Comparison of ENCODE assay signal across 15 cellular contexts in genomic region chr11:118146554-118146953, GRCh38. TPM values are rescaled to one million over a fixed set of nuclear protein-coding genes. Genes with fewer than 3 reads are reported as not detected.
DNase-seq lines count a peak whose midpoint lies in the region; ATAC-seq and TF ChIP-seq lines count a peak whose summit lies in the region.
"Had no signal": no experiment of that assay in that cellular context is flagged by ENCODE, and none has a peak within 500 bp of the region (broad histone marks: within the 10 kb centered on the region; RNA-seq: fewer than 3 reads in every experiment).

No MANE protein-coding gene starts in this region.

- H3K27ac ChIP-seq in left ventricle myocardium inferior (replicated peaks) (peak overlapping the region; percentile 71), vagina (peak overlapping the region; percentile 67), stomach (peak overlapping the region in 2 of 5 donors; percentile 49 to 54), upper lobe of right lung (no peak overlapping the region)

- TF ChIP-seq CTCF in left ventricle myocardium inferior (IDR thresholded peaks at IDR 0.05; ENCODE audit: borderline replicate concordance), result no peak
- TF ChIP-seq CTCF in activated CD8-positive, alpha-beta T cell treated with anti-CD3 and anti-CD28 coated beads for 36 hours (IDR thresholded peaks at IDR 0.05), result no peak
- TF ChIP-seq CTCF in vagina (IDR thresholded peaks at IDR 0.05), result no peak
- TF ChIP-seq CTCF in stomach (IDR thresholded peaks at IDR 0.05), result no peak
- no peak for TF ChIP-seq CTCF in upper lobe of right lung (IDR thresholded peaks at IDR 0.05)

- H3K27ac Mint-ChIP-seq in activated CD8-positive, alpha-beta T cell treated with anti-CD3 and anti-CD28 coated beads for 36 hours, result no peak overlapping the region
- peak overlapping the region in 1 of 6 donors; percentile 73 for H3K27ac Mint-ChIP-seq in immature natural killer cell

- peaks cover 17% of the 10 kb centered on the region for H3K27me3 ChIP-seq in left ventricle myocardium inferior (ENCODE audit: low read depth)
- H3K27me3 ChIP-seq in vagina, result no peaks in the 10 kb centered on the region
- peaks cover 0 to 63% (median 7%) of the 10 kb centered on the region in 3 donors for H3K27me3 ChIP-seq in stomach
- H3K27me3 ChIP-seq in upper lobe of right lung, result peaks cover 4% of the 10 kb centered on the region

- no peaks in the 10 kb centered on the region for H3K9me3 Mint-ChIP-seq in activated CD8-positive, alpha-beta T cell treated with anti-CD3 and anti-CD28 coated beads for 36 hours
- peaks cover 0 to 2% (median 0%) of the 10 kb centered on the region in 6 donors for H3K9me3 Mint-ChIP-seq in immature natural killer cell

- TF ChIP-seq POLR2A in vagina (IDR thresholded peaks at IDR 0.05) (no peak), stomach (IDR thresholded peaks at IDR 0.05) (no peak)

- DNase-seq in left ventricle myocardium inferior, result no peak
- no peak for DNase-seq in Right ventricle myocardium inferior (ENCODE audit: missing footprints)
- no peak for DNase-seq in activated CD8-positive, alpha-beta T cell treated with anti-CD3 and anti-CD28 coated beads for 36 hours
- DNase-seq in immature natural killer cell, result no peak
- DNase-seq in vagina (ENCODE audit: extremely low spot score in 2 of 2), result no peak
- DNase-seq in stomach, result no peak
- no peak for DNase-seq in upper lobe of right lung
- DNase-seq: EL, midbrain, NCI-H2107 had no signal

- H3K36me3 Mint-ChIP-seq in activated CD8-positive, alpha-beta T cell treated with anti-CD3 and anti-CD28 coated beads for 36 hours (ENCODE audit: low read depth), result no peaks in the 10 kb centered on the region
- no peaks in the 10 kb centered on the region for H3K36me3 Mint-ChIP-seq in immature natural killer cell

- intact Hi-C loops in left ventricle myocardium inferior (cut with micrococcal nuclease), result no loop called here
- intact Hi-C loops in Right ventricle myocardium inferior (cut with DNase I), result loop anchor here (5.0 kb wide), 1 partner anchor 341 kb away; no protein-coding TSS in a partner anchor
- intact Hi-C loops in activated CD8-positive, alpha-beta T cell treated with anti-CD3 and anti-CD28 coated beads for 36 hours (cut with micrococcal nuclease), result loop anchor here (5.0 kb wide), 1 partner anchor 146 kb away; no protein-coding TSS in a partner anchor
- intact Hi-C loops in vagina (cut with DNase I), result loop anchor here (2.0 to 10.0 kb wide), 2 partner anchors 24 to 208 kb away; partner anchors contain the start of gene UBE4A
- intact Hi-C loops in stomach (cut with DNase I; ENCODE audit: low total_unique reads), result no loop called here
- intact Hi-C loops in upper lobe of right lung (cut with DNase I), result no loop called here

- no peaks in the 10 kb centered on the region for H3K9me3 ChIP-seq in left ventricle myocardium inferior (replicated peaks)
- no peaks in the 10 kb centered on the region for H3K9me3 ChIP-seq in vagina
- H3K9me3 ChIP-seq in stomach, result no peaks in the 10 kb centered on the region
- H3K9me3 ChIP-seq in upper lobe of right lung, result no peaks in the 10 kb centered on the region

- ATAC-seq in Right ventricle myocardium inferior, result no peak
- ATAC-seq in activated CD8-positive, alpha-beta T cell treated with anti-CD3 and anti-CD28 coated beads for 36 hours, result no peak
- ATAC-seq in HG03460 (IDR thresholded peaks at IDR 0.05; ENCODE audit: unreplicated experiment), result no peak
- ATAC-seq in upper lobe of right lung, result no peak

- 88 to 96% (median 90%) methylated on average over 6 of the region's 6 CpGs for WGBS in stomach, 5 donors

- peaks cover 41% of the 10 kb centered on the region for H3K4me1 ChIP-seq in left ventricle myocardium inferior
- H3K4me1 ChIP-seq in vagina, result peaks cover 7% of the 10 kb centered on the region
- H3K4me1 ChIP-seq in stomach, result peaks cover 6 to 19% (median 12%) of the 10 kb centered on the region in 4 donors
- no peaks in the 10 kb centered on the region for H3K4me1 ChIP-seq in upper lobe of right lung

- CTCF ChIA-PET in activated CD8-positive, alpha-beta T cell treated with anti-CD3 and anti-CD28 coated beads for 36 hours (lab: Charles Lee), result interaction anchor here (1.1 to 6.8 kb wide), 6 partner anchors 10 to 157 kb away, joined by 3 to 116 read pairs (median 6); partner anchors contain the start of gene CD3E

- peaks cover 45% of the 10 kb centered on the region for H3K27me3 Mint-ChIP-seq in activated CD8-positive, alpha-beta T cell treated with anti-CD3 and anti-CD28 coated beads for 36 hours
- H3K27me3 Mint-ChIP-seq in immature natural killer cell (ENCODE audit: low read depth in 3 of 3), result peaks cover 5 to 44% (median 26%) of the 10 kb centered on the region in 3 donors

- POLR2A ChIA-PET in activated CD8-positive, alpha-beta T cell treated with anti-CD3 and anti-CD28 coated beads for 36 hours (lab: Charles Lee), result interaction anchor here (1.4 to 1.7 kb wide), 2 partner anchors 52 to 79 kb away, joined by 4 to 6 read pairs; partner anchors contain the start of gene JAML

- H3K4me3 Mint-ChIP-seq in activated CD8-positive, alpha-beta T cell treated with anti-CD3 and anti-CD28 coated beads for 36 hours, result peak overlapping the region; percentile 76
- peak overlapping the region; percentile 70 to 85 (median 76) for H3K4me3 Mint-ChIP-seq in immature natural killer cell

- H3K36me3 ChIP-seq in left ventricle myocardium inferior, result no peaks in the 10 kb centered on the region
- H3K36me3 ChIP-seq in vagina, result no peaks in the 10 kb centered on the region
- no peaks in the 10 kb centered on the region for H3K36me3 ChIP-seq in stomach
- H3K36me3 ChIP-seq in upper lobe of right lung, result no peaks in the 10 kb centered on the region

- no peak for TF ChIP-seq EP300 in stomach (IDR thresholded peaks at IDR 0.05)

- H3K4me1 Mint-ChIP-seq in activated CD8-positive, alpha-beta T cell treated with anti-CD3 and anti-CD28 coated beads for 36 hours (ENCODE audit: low read depth), result peaks cover 3% of the 10 kb centered on the region
- H3K4me1 Mint-ChIP-seq in immature natural killer cell, result peaks cover 3 to 5% of the 10 kb centered on the region in 2 donors

- H3K4me3 ChIP-seq in left ventricle myocardium inferior (peak overlapping the region; percentile 66), vagina (no peak overlapping the region), stomach (no peak overlapping the region), upper lobe of right lung (no peak overlapping the region)

RNA-seq across cellular contexts. Expression of gene SCN4B, which starts 6.1 kb away (rescaled TPM):
- 12.9 TPM for total RNA-seq in left ventricle myocardium inferior
- 12.6 TPM for total RNA-seq in Right ventricle myocardium inferior
- total RNA-seq in activated CD8-positive, alpha-beta T cell treated with anti-CD3 and anti-CD28 coated beads for 36 hours, result 1 to 10 TPM in 1 of 2 experiments, under 1 TPM in 1; 0.72 to 1.1 TPM
- not detected for polyA plus RNA-seq in immature natural killer cell
- 0.98 TPM for total RNA-seq in vagina
- 1 to 10 TPM in 2 of 5 donors, not detected in 3; 2.2 to 3.6 TPM for total RNA-seq in stomach
- polyA plus RNA-seq in stomach, result 1 to 10 TPM in 2 of 3 donors, under 1 TPM in 1; 0.75 to 1.6 (median 1.2) TPM
- total RNA-seq in upper lobe of right lung, result 7.2 TPM
- total RNA-seq: SK-MEL-5 had no signal

RNA-seq across cellular contexts. Expression of gene SCN2B, which starts 29.9 kb away (rescaled TPM):
- 24.9 TPM for total RNA-seq in left ventricle myocardium inferior
- total RNA-seq in Right ventricle myocardium inferior, result 18.3 TPM
- not detected for total RNA-seq in activated CD8-positive, alpha-beta T cell treated with anti-CD3 and anti-CD28 coated beads for 36 hours
- polyA plus RNA-seq in immature natural killer cell, result not detected
- 0.49 TPM for total RNA-seq in vagina
- total RNA-seq in stomach, result under 1 TPM in 2 of 5 donors, not detected in 3; 0.29 to 0.92 TPM
- polyA plus RNA-seq in stomach, result under 1 TPM; 0.12 to 0.46 (median 0.23) TPM
- 2.5 TPM for total RNA-seq in upper lobe of right lung
- total RNA-seq: H4, SK-MEL-5 had no signal

RNA-seq across cellular contexts. Expression of gene SMIM35, which starts 59.8 kb away (rescaled TPM):
- total RNA-seq in left ventricle myocardium inferior (not detected), Right ventricle myocardium inferior (not detected), vagina (not detected), stomach (not detected), upper lobe of right lung (not detected)
- total RNA-seq in activated CD8-positive, alpha-beta T cell treated with anti-CD3 and anti-CD28 coated beads for 36 hours, result under 1 TPM; 0.27 to 0.32 TPM
- polyA plus RNA-seq in immature natural killer cell (1 to 10 TPM in 1 of 3 donors, under 1 TPM in 1, not detected in 1; 0.49 to 1.1 TPM), stomach (under 1 TPM in 1 of 3 donors, not detected in 2; 0.03 TPM)
- total RNA-seq: cerebellum, H4, M059J, SK-MEL-5 had no signal

Comparison
In these comparisons a context has a peak if more than half of its experiments do, and no peak if none do; other contexts are left out.
1. intact Hi-C loops: an anchor here in Right ventricle myocardium inferior (5.0 kb wide), activated CD8-positive, alpha-beta T cell treated with anti-CD3 and anti-CD28 coated beads for 36 hours (5.0 kb wide) and vagina (2.0 to 10.0 kb wide); none called in left ventricle myocardium inferior, stomach and upper lobe of right lung.